ENCODE assay signal across 26 cellular contexts in genomic region chr11:30665067-30665466, GRCh38.
DNase-seq lines count a peak whose midpoint lies in the region; ATAC-seq, FAIRE-seq and TF ChIP-seq lines count a peak whose summit lies in the region.
"Had no signal": no experiment of that assay in that cellular context is flagged by ENCODE, and none has a peak within 500 bp of the region (broad histone marks: within the 10 kb centered on the region; RNA-seq: fewer than 3 reads in every experiment).

No MANE protein-coding gene starts in this region.

- H3K27me3 Mint-ChIP-seq in neural progenitor cell (ENCODE audit: insufficient read depth, low read depth): no peaks in the 10 kb centered on the region
- H3K27me3 Mint-ChIP-seq: CD4-positive, alpha-beta memory T cell; CD4-positive, CD25-positive, alpha-beta regulatory T cell; CD8-positive, alpha-beta memory T cell had no signal

- no peak overlapping the region for H2BK20ac ChIP-seq in H1 (ENCODE audit: low read length)

- TF ChIP-seq POLR2A in H1 (IDR thresholded peaks at IDR 0.05; ENCODE audit: control extremely low read depth in 1 of 2, low read depth in 2 of 2, low read length in 2 of 2): no peak

- no peaks in the 10 kb centered on the region for H3K23me2 ChIP-seq in H1 (ENCODE audit: low read depth, low read length)

- no peak overlapping the region for H3K56ac ChIP-seq in H1 (replicated peaks; ENCODE audit: insufficient read length, low read depth, low read length)

- peaks cover 7% of the 10 kb centered on the region for H3K9me3 Mint-ChIP-seq in neural progenitor cell

- no peak for ATAC-seq in HG03432 (IDR thresholded peaks at IDR 0.05; ENCODE audit: unreplicated experiment)

- H4K8ac ChIP-seq in H1 (ENCODE audit: extremely low read depth, insufficient read depth, low read length): no peak overlapping the region

- H3K27ac ChIP-seq in H1 (ENCODE audit: low read depth, low read length) (no peak overlapping the region), neural progenitor cell (no peak overlapping the region)
- H3K27ac ChIP-seq: BLaER1 had no signal

- no peaks in the 10 kb centered on the region for H3K36me3 Mint-ChIP-seq in neural progenitor cell
- H3K36me3 Mint-ChIP-seq: CD14-positive monocyte; CD4-positive, alpha-beta memory T cell; CD4-positive, CD25-positive, alpha-beta regulatory T cell; CD8-positive, alpha-beta memory T cell had no signal

- H3K4me1 ChIP-seq in H1 (replicated peaks in 1 of 4; ENCODE audit: control insufficient read depth in 3 of 4, insufficient read depth in 4 of 4, low read length in 3 of 4) (no peaks in the 10 kb centered on the region), neural progenitor cell (no peaks in the 10 kb centered on the region)
- H3K4me1 ChIP-seq: BE2C, BLaER1 had no signal

- H3K4me3 ChIP-seq in H1 (ENCODE audit: extremely low read depth in 1 of 4, insufficient read depth in 2 of 4, low read depth in 3 of 4, low read length in 4 of 4) (no peak overlapping the region), neural progenitor cell (no peak overlapping the region), foreskin fibroblast (ENCODE audit: low read depth in 1 of 2, low read length in 2 of 2) (no peak overlapping the region)
- H3K4me3 ChIP-seq: BLaER1 had no signal

- no peak overlapping the region for H4K5ac ChIP-seq in H1 (ENCODE audit: insufficient read length, low read depth, low read length)

- H3K23ac ChIP-seq in H1 (ENCODE audit: insufficient read length): no peak overlapping the region

- H3F3A ChIP-seq in neural progenitor cell (ENCODE audit: low read depth): no peaks in the 10 kb centered on the region

- no peaks in the 10 kb centered on the region for H3K36me3 ChIP-seq in H1 (ENCODE audit: control insufficient read depth in 2 of 4, insufficient read depth in 4 of 4, low read length in 3 of 4)
- no peaks in the 10 kb centered on the region for H3K36me3 ChIP-seq in neural progenitor cell
- H3K36me3 ChIP-seq: BE2C, BLaER1 had no signal

- H3K4me3 Mint-ChIP-seq in neural progenitor cell: no peak overlapping the region
- H3K4me3 Mint-ChIP-seq: CD14-positive monocyte; CD4-positive, alpha-beta memory T cell; CD4-positive, CD25-positive, alpha-beta regulatory T cell; CD8-positive, alpha-beta memory T cell had no signal

- FAIRE-seq in H1 (lab: Jason Lieb, UNC): no peak
- FAIRE-seq: A204.1, GM12891, GM19239 had no signal

- no peak for DNase-seq in H1 (ENCODE audit: low read depth in 1 of 2, low spot score in 2 of 2)
- no peak for DNase-seq in neural progenitor cell (ENCODE audit: low spot score)
- no peak for DNase-seq in GF-D8 (lab: John Stamatoyannopoulos, UW)
- DNase-seq in foreskin fibroblast: no peak
- DNase-seq: 8988T; ACHN; BE2C; C1 segment of cervical spinal cord; CD4-positive, alpha-beta memory T cell; CD4-positive, CD25-positive, alpha-beta regulatory T cell; CD8-positive, alpha-beta memory T cell; COR-L47; DMS 273 treated with DMSO at 0.1 percent for 48 hours; DMS153; DMS53; DMS79; DND-41; EL; GDM1 had no signal

- no peak overlapping the region for H3K18ac ChIP-seq in H1 (ENCODE audit: extremely low read depth, low read length)

- CTCF ChIA-PET in H1 (lab: Charles Lee; ENCODE audit: partially characterized antibody): no interaction called here

- no peak overlapping the region for H2BK5ac ChIP-seq in H1 (ENCODE audit: low read depth, low read length)

- no peak overlapping the region for H2BK120ac ChIP-seq in H1 (replicated peaks; ENCODE audit: low read depth, low read length)

- H3K9me3 ChIP-seq in H1 (ENCODE audit: insufficient read depth in 2 of 2, low read depth in 1 of 2, low read length in 1 of 2) (peaks cover 0 to 3% of the 10 kb centered on the region in 2 experiments; a peak in 1 of 4 replicates), neural progenitor cell (ENCODE audit: low read depth) (no peaks in the 10 kb centered on the region)
- H3K9me3 ChIP-seq: BE2C, BLaER1 had no signal

- H3K4me2 ChIP-seq in H1 (ENCODE audit: insufficient read depth in 1 of 2, low read depth in 2 of 2, low read length in 2 of 2) (no peak overlapping the region), neural progenitor cell (no peak overlapping the region)
- H3K4me2 ChIP-seq: BLaER1 had no signal

- POLR2A ChIA-PET in H1 (lab: Charles Lee; ENCODE audit: partially characterized antibody): no interaction called here

- no peaks in the 10 kb centered on the region for H3K79me1 ChIP-seq in H1 (ENCODE audit: low read depth, low read length)

- no peaks in the 10 kb centered on the region for H3K4me1 Mint-ChIP-seq in neural progenitor cell
- H3K4me1 Mint-ChIP-seq: CD14-positive monocyte; CD4-positive, alpha-beta memory T cell; CD4-positive, CD25-positive, alpha-beta regulatory T cell; CD8-positive, alpha-beta memory T cell had no signal

- H3K9ac ChIP-seq in H1 (replicated peaks in 1 of 4; ENCODE audit: extremely low read depth in 1 of 4, low read depth in 3 of 4, low read length in 3 of 4) (no peak overlapping the region), neural progenitor cell (no peak overlapping the region)
- H3K9ac ChIP-seq: BLaER1 had no signal

- TF ChIP-seq RAD21 in Ishikawa (IDR thresholded peaks at IDR 0.05; ENCODE audit: low read depth) (no peak), H1 (IDR thresholded peaks at IDR 0.05 in 1 of 2, conservative IDR thresholded peaks at IDR 0.05 in 1 of 2; ENCODE audit: low read depth in 2 of 2, low read length in 2 of 2) (no peak)

- H3K14ac ChIP-seq in H1 (ENCODE audit: insufficient read length): no peak overlapping the region

- TF ChIP-seq CTCF in H1 (IDR thresholded peaks at IDR 0.05; ENCODE audit: control extremely low read depth in 1 of 3, insufficient read depth in 1 of 3, low read depth in 1 of 3, low read length in 3 of 3) (no peak), neural progenitor cell (IDR thresholded peaks at IDR 0.05) (no peak), foreskin fibroblast (IDR thresholded peaks at IDR 0.05; ENCODE audit: low read depth, low read length) (no peak)

- no peak overlapping the region for H3K27ac Mint-ChIP-seq in neural progenitor cell
- H3K27ac Mint-ChIP-seq: CD14-positive monocyte; CD4-positive, alpha-beta memory T cell; CD4-positive, CD25-positive, alpha-beta regulatory T cell; CD8-positive, alpha-beta memory T cell had no signal

- no peak for TF ChIP-seq EP300 in Ishikawa (IDR thresholded peaks at IDR 0.05; ENCODE audit: borderline replicate concordance)
- TF ChIP-seq EP300 in H1 (IDR thresholded peaks at IDR 0.05; ENCODE audit: borderline replicate concordance in 1 of 2, low read depth in 2 of 2, low read length in 2 of 2): no peak

- H4K91ac ChIP-seq in H1 (replicated peaks; ENCODE audit: insufficient read length, low read length): no peak overlapping the region

- WGBS in H1 (ENCODE audit: extremely low coverage in 1 of 2, insufficient coverage in 1 of 2, insufficient read length in 1 of 2, insufficient replicate concordance in 2 of 2, low coverage in 1 of 2, low lambda C conversion rate in 2 of 2, missing lambda C conversion rate in 1 of 2), 2 experiments: 92% methylated on average over 5 of the region's 5 CpGs; no CpG with 5 or more reads in 1 of the 2 experiments

- no peak overlapping the region for H2BK12ac ChIP-seq in H1 (ENCODE audit: low read depth, low read length)

- H4K20me1 ChIP-seq in H1 (replicated peaks in 1 of 2; ENCODE audit: control insufficient read depth in 1 of 2, insufficient read depth in 2 of 2, low read length in 2 of 2): no peaks in the 10 kb centered on the region
- H4K20me1 ChIP-seq in neural progenitor cell (ENCODE audit: low read depth): no peaks in the 10 kb centered on the region
- H4K20me1 ChIP-seq: BLaER1 had no signal

- H2AFZ ChIP-seq in H1 (ENCODE audit: low read length): 0 out of 2 replicates have a peak overlapping the region, but pooled peaks have one; percentile 88
- peak overlapping the region; percentile 29 for H2AFZ ChIP-seq in neural progenitor cell (replicated peaks)

- no peak overlapping the region for H2AK5ac ChIP-seq in H1 (ENCODE audit: low read depth, low read length)

- H3K27me3 ChIP-seq in H1 (replicated peaks in 1 of 4; ENCODE audit: control insufficient read depth in 3 of 4, extremely low read depth in 1 of 4, insufficient read depth in 3 of 4, low read length in 3 of 4): no peaks in the 10 kb centered on the region
- H3K27me3 ChIP-seq in neural progenitor cell: no peaks in the 10 kb centered on the region
- H3K27me3 ChIP-seq: BE2C, BLaER1 had no signal

- H3K4ac ChIP-seq in H1 (replicated peaks; ENCODE audit: insufficient read length, low read depth, low read length): no peak overlapping the region

- H2BK15ac ChIP-seq in H1 (ENCODE audit: low read length): no peak overlapping the region

- H3K79me2 ChIP-seq in H1 (ENCODE audit: control insufficient read depth in 1 of 2, insufficient read depth in 2 of 2, low read length in 2 of 2): no peaks in the 10 kb centered on the region
- H3K79me2 ChIP-seq in neural progenitor cell (ENCODE audit: low read depth): no peaks in the 10 kb centered on the region

TF ChIP-seq in Ishikawa, 13 proteins besides CTCF, POLR2A, EP300 and RAD21:
- TF ChIP-seq, protein P1, sequence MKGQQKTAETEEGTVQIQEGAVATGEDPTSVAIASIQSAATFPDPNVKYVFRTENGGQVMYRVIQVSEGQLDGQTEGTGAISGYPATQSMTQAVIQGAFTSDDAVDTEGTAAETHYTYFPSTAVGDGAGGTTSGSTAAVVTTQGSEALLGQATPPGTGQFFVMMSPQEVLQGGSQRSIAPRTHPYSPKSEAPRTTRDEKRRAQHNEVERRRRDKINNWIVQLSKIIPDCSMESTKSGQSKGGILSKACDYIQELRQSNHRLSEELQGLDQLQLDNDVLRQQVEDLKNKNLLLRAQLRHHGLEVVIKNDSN (IDR thresholded peaks at IDR 0.05): peak; percentile 38; the same call in 1 of the 2 replicates
- TF ChIP-seq TCF12 (IDR thresholded peaks at IDR 0.05; ENCODE audit: low read depth): no peak

TF ChIP-seq in H1, 55 proteins besides CTCF, POLR2A, EP300 and RAD21:
- no peak for TF ChIP-seq TAF7 (optimal IDR thresholded peaks at IDR 0.05; ENCODE audit: borderline replicate concordance, low read depth, low read length)
- TF ChIP-seq TBP (IDR thresholded peaks at IDR 0.05; ENCODE audit: low read depth, low read length): no peak
- no peak for TF ChIP-seq USF2 (IDR thresholded peaks at IDR 0.05; ENCODE audit: low read length)
- no peak for TF ChIP-seq SIN3A (conservative IDR thresholded peaks at IDR 0.05 in 1 of 2, IDR thresholded peaks at IDR 0.05 in 1 of 2; ENCODE audit: low read depth in 1 of 2, low read length in 2 of 2)
